In the genomic region with DNA sequence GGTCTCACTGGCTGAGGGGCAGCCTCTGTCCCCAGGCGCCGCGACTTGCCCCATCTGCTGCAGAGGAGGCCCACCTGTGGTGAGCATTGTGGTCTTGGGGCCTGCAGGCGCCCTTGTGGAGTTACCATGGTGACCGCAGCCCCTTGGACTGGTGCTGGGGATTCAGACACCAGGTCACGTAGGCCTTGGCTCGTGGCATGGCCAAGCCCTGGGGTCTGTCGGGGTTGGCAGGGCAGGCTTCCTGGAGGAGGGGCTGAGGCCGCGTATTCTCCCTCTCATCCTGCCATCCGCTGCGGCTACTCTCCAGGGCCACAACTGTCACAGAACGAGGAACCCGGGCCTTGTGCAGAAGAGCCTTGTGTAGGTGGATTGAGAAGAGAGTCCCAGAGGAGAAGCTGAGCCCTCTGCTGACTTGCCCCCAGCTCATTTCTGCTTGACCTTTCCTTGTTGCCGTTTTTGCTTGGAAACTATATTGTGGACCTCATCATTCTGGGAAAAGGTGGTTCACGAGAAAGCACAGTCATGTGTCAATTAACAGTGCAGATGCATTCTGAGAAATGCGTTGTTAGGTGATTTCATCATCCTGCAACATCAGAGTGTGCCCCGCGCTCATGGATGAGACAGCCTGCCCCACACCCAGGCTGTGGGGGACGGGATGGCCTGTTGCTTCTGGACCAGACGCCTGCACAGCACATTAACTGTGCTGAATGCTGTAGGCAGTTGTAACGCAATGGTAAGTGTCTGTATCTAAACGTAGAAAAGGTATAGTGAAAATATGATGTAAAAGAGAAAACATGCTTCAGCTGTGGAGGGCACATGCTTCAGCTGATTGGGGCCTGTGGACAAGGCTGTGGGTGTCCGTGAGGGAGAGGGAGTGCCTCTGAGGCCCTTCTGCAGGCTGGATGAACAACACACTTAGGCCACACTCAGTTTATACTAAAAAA, we compare ENCODE assay signal across 1 cellular context.
TF ChIP-seq lines count a peak whose summit lies in the region.

No MANE protein-coding gene starts in this region.

TF ChIP-seq in GM23338, 12 proteins besides CTCF, POLR2A, EP300 and RAD21:
- TF ChIP-seq ZNF331 (CRISPR knock-in tag; IDR thresholded peaks at IDR 0.05; ENCODE audit: low read depth): no peak
- TF ChIP-seq EZH2 (IDR thresholded peaks at IDR 0.05; ENCODE audit: low read depth, unreplicated experiment): no peak
- no peak for TF ChIP-seq STAT1 (IDR thresholded peaks at IDR 0.05; ENCODE audit: unreplicated experiment)
- TF ChIP-seq JUNB (IDR thresholded peaks at IDR 0.05; ENCODE audit: unreplicated experiment): no peak
